8 cellular contexts compared by ENCODE assay signal in genomic region chr5:107248065-107248695, GRCh38.
A peak's percentile ranks its signal among the peaks of the same experiment; 100 is the strongest.
DNase-seq lines count a peak whose midpoint lies in the region.

No MANE protein-coding gene starts in this region.

- DNase-seq in DMS153 (lab: John Stamatoyannopoulos, UW) (peak; percentile 1), DMS153 treated with DMSO at 0.1 percent for 48 hours (lab: John Stamatoyannopoulos, UW; ENCODE audit: unreplicated experiment) (no peak), H4 (ENCODE audit: low spot score) (peak; percentile 61), NCI-H460 (ENCODE audit: extremely low read depth, low read depth) (peak; percentile 39), amniotic stem cell (lab: John Stamatoyannopoulos, UW) (peak; percentile 12), iPS DF 4.7 (ENCODE audit: extremely low read depth, low spot score) (peak; percentile 41), NCI-H774 (lab: John Stamatoyannopoulos, UW) (no peak)
- DNase-seq in stimulated activated CD4-positive, alpha-beta T cell treated with anti-CD3 and anti-CD28 coated beads, Interleukin-12 subunit alpha, Interleukin-12 subunit beta, amount 100 ng/mL, for 48 hours (ENCODE audit: low read depth in 2 of 3, low spot score in 1 of 3): peak; percentile 12 to 31 (median 29)

Comparison
In these comparisons a context has a peak if more than half of its experiments do, and no peak if none do; other contexts are left out.
1. DNase-seq: peak in DMS153 (single experiment), H4 (single experiment), NCI-H460 (single experiment), amniotic stem cell (single experiment), iPS DF 4.7 (single experiment) and stimulated activated CD4-positive, alpha-beta T cell treated with anti-CD3 and anti-CD28 coated beads, Interleukin-12 subunit alpha, Interleukin-12 subunit beta, amount 100 ng/mL, for 48 hours (3 of 3); none in DMS153 treated with DMSO at 0.1 percent for 48 hours (single experiment) and NCI-H774 (single experiment).